30 cellular contexts compared by ENCODE assay signal in genomic region chr9:114481789-114482188, GRCh38.
"Had no signal": no experiment of that assay in that cellular context is flagged by ENCODE, and none has a peak within 500 bp of the region (broad histone marks: within the 10 kb centered on the region; RNA-seq: fewer than 3 reads in every experiment).

No MANE protein-coding gene starts in this region.

- H3K9me3 Mint-ChIP-seq: activated CD4-positive, alpha-beta T cell treated with anti-CD3 and anti-CD28 coated beads, Interleukin-2, amount 10 ng/mL, durations not matched to agents 7 days and 5 days; activated T-helper 1 cell treated with anti-CD3 and anti-CD28 coated beads, Interleukin-12 subunit alpha, Interleukin-12 subunit beta, Interleukin-2, Interleukin-4 antibody, amounts not matched to agents 30 ng/mL and 10 ng/mL and 1 ng/mL, durations not matched to agents 14 hours and 24 hours and 36 hours; natural killer cell treated with Interleukin-12 subunit alpha and Interleukin-12 subunit beta and Interleukin-15 and Interleukin-18, amount 100 ng/mL, for 72 hours; WTC11 had no signal

- FAIRE-seq: frontal cortex, islet of Langerhans, small intestine, urothelium cell line had no signal

- H3K4me3 Mint-ChIP-seq: activated CD4-positive, alpha-beta T cell treated with anti-CD3 and anti-CD28 coated beads, Interleukin-2, amount 10 ng/mL, durations not matched to agents 7 days and 5 days; activated T-helper 1 cell treated with anti-CD3 and anti-CD28 coated beads, Interleukin-12 subunit alpha, Interleukin-12 subunit beta, Interleukin-2, Interleukin-4 antibody, amounts not matched to agents 30 ng/mL and 10 ng/mL and 1 ng/mL, durations not matched to agents 14 hours and 24 hours and 36 hours; natural killer cell treated with Interleukin-12 subunit alpha and Interleukin-12 subunit beta and Interleukin-15 and Interleukin-18, amount 100 ng/mL, for 72 hours; WTC11 had no signal

- H3K36me3 Mint-ChIP-seq: natural killer cell treated with Interleukin-12 subunit alpha and Interleukin-12 subunit beta and Interleukin-15 and Interleukin-18, amount 100 ng/mL, for 72 hours; WTC11 had no signal

- H3K4me3 ChIP-seq: body of pancreas, cardiac muscle cell, coronary artery, dorsolateral prefrontal cortex, left lung, lower lobe of right lung, ovary, prostate gland, sigmoid colon, testis, transverse colon had no signal

- H3K27ac ChIP-seq: body of pancreas, cardiac muscle cell, coronary artery, left lung, lower lobe of right lung, prostate gland, sigmoid colon, testis, transverse colon had no signal

- H3K27me3 ChIP-seq: body of pancreas, cardiac muscle cell, dorsolateral prefrontal cortex, left lung, ovary, sigmoid colon, testis, transverse colon had no signal

- DNase-seq: activated CD4-positive, alpha-beta T cell treated with anti-CD3 and anti-CD28 coated beads for 1 hour; activated CD4-positive, alpha-beta T cell treated with anti-CD3 and anti-CD28 coated beads, Interleukin-2, amount 10 ng/mL, durations not matched to agents 7 days and 5 days; activated CD8-positive, alpha-beta memory T cell treated with anti-CD3 and anti-CD28 coated beads for 24 hours; activated gamma-delta T cell treated with Interleukin-2 at 50 U/mL for 16 hours; activated naive CD4-positive, alpha-beta T cell treated with anti-CD3 and anti-CD28 coated beads, Interleukin-2, amount 50 U/mL, for 16 hours; activated T-cell treated with anti-CD3 and anti-CD28 coated beads, Interleukin-2, amount 50 U/mL, for 1 hour; body of pancreas; dorsolateral prefrontal cortex; effector memory CD4-positive, alpha-beta T cell; left lung; lower lobe of right lung; mesenchymal stem cell; ovary; retina; sigmoid colon; small intestine; stimulated activated CD4-positive, alpha-beta T cell treated with anti-CD3 and anti-CD28 coated beads, Interleukin-4, amount 100 ng/mL, for 24 hours; stimulated activated naive CD4-positive, alpha-beta T cell; T-helper 2 cell; testis; transverse colon had no signal

- H3K27me3 Mint-ChIP-seq: activated CD4-positive, alpha-beta T cell treated with anti-CD3 and anti-CD28 coated beads, Interleukin-2, amount 10 ng/mL, durations not matched to agents 7 days and 5 days had no signal

- H3K36me3 ChIP-seq: cardiac muscle cell, left lung, lower lobe of right lung, ovary, prostate gland, transverse colon had no signal

- H3K4me1 ChIP-seq: lower lobe of right lung, prostate gland, transverse colon had no signal

- H3K27ac Mint-ChIP-seq: activated T-helper 1 cell treated with anti-CD3 and anti-CD28 coated beads, Interleukin-12 subunit alpha, Interleukin-12 subunit beta, Interleukin-2, Interleukin-4 antibody, amounts not matched to agents 30 ng/mL and 10 ng/mL and 1 ng/mL, durations not matched to agents 14 hours and 24 hours and 36 hours; WTC11 had no signal

- ATAC-seq: body of pancreas; left lung; lower lobe of right lung; natural killer cell treated with Interleukin-12 subunit alpha and Interleukin-12 subunit beta and Interleukin-15 and Interleukin-18, amount 100 ng/mL, for 72 hours; WTC11 had no signal

- H3K9me3 ChIP-seq: body of pancreas, left lung, lower lobe of right lung, ovary, prostate gland, sigmoid colon, testis, transverse colon had no signal
